Comparison of ENCODE assay signal across 8 cellular contexts in genomic region chr1:161119379-161120061, GRCh38. TPM values are rescaled to one million over a fixed set of nuclear protein-coding genes. Genes with fewer than 3 reads are reported as not detected.
DNase-seq lines count a peak whose midpoint lies in the region; FAIRE-seq and TF ChIP-seq lines count a peak whose summit lies in the region.

No MANE protein-coding gene starts in this region.

- peaks cover 12 to 43% (median 36%) of the 10 kb centered on the region in 4 donors for H3K4me1 ChIP-seq in liver (ENCODE audit: control insufficient read depth in 4 of 4, insufficient read depth in 4 of 4, low read length in 3 of 4)

- no peaks in the 10 kb centered on the region for H3K27me3 ChIP-seq in liver (ENCODE audit: control insufficient read depth in 4 of 4, insufficient read depth in 4 of 4, low read length in 3 of 4)

- H3K9me3 ChIP-seq in liver (ENCODE audit: control insufficient read depth in 4 of 4, low read length in 3 of 4), result no peaks in the 10 kb centered on the region

- peak; percentile 21 for TF ChIP-seq CTCF in liver (IDR thresholded peaks at IDR 0.05; ENCODE audit: low read depth, low read length, missing input control)

- H3K4me3 ChIP-seq in liver (ENCODE audit: low read depth in 1 of 3, low read length in 3 of 3), result peak overlapping the region; percentile 83 to 98 (median 98)

- H3K27ac ChIP-seq in liver (ENCODE audit: low read depth in 1 of 2, low read length in 2 of 2), result peak overlapping the region; percentile 89 to 93

- no peak for TF ChIP-seq RAD21 in liver (IDR thresholded peaks at IDR 0.05)

- DNase-seq in activated CD4-positive, CD25-positive, alpha-beta regulatory T cell (lab: John Stamatoyannopoulos, UW), result peak in 3 of 4 experiments; percentile 12 to 20 (median 15)
- no peak for DNase-seq in activated CD4-positive, CD25-positive, alpha-beta regulatory T cell treated with anti-CD3 and anti-CD28 coated beads, Interleukin-2, amount 50 U/mL, for 72 hours
- DNase-seq in HTR-8/SVneo (ENCODE audit: insufficient read length, low spot score) (peak; percentile 19), NCI-H1417 treated with DMSO at 0.1 percent for 48 hours (lab: John Stamatoyannopoulos, UW) (no peak)
- DNase-seq in central memory CD4-positive, alpha-beta T cell, result peak; percentile 71
- DNase-seq in stimulated activated CD8-positive, alpha-beta memory T cell treated with anti-CD3 and anti-CD28 coated beads, Interleukin-4, amount 100 ng/mL, for 48 hours, result peak; percentile 72

- peak overlapping the region in 1 of 2 donors; percentile 15 for H3K9ac ChIP-seq in liver (ENCODE audit: low read depth in 1 of 2, low read length in 2 of 2)

- no peak for FAIRE-seq in HTR-8/SVneo (lab: Jason Lieb, UNC)
- peak; percentile 92 for FAIRE-seq in TTC549 (lab: Jason Lieb, UNC)

- peaks cover 11 to 45% (median 34%) of the 10 kb centered on the region in 4 donors for H3K36me3 ChIP-seq in liver (ENCODE audit: control insufficient read depth in 4 of 4, insufficient read depth in 3 of 4, low read depth in 1 of 4, low read length in 3 of 4)

- 40% methylated on average over 4 of the region's 4 CpGs for WGBS in liver

TF ChIP-seq in liver, 16 proteins besides CTCF, POLR2A, EP300 and RAD21:
- peak; percentile 54 for TF ChIP-seq YY1 (IDR thresholded peaks at IDR 0.05)
- no peak for TF ChIP-seq JUND (IDR thresholded peaks at IDR 0.05)
- no peak for TF ChIP-seq NR2F2 (IDR thresholded peaks at IDR 0.05)
- TF ChIP-seq MAX (IDR thresholded peaks at IDR 0.05), result peak; percentile 57
- TF ChIP-seq HNF4G (IDR thresholded peaks at IDR 0.05), result peak; percentile 6
- TF ChIP-seq HNF4A (conservative IDR thresholded peaks at IDR 0.05), result peak; percentile 77 to 88
- TF ChIP-seq SP1 (IDR thresholded peaks at IDR 0.05), result peak; percentile 61
- TF ChIP-seq EGR1 (IDR thresholded peaks at IDR 0.05; ENCODE audit: low read depth in 2 of 2), result peak in 1 of 2 donors; percentile 18
- peak; percentile 58 to 71 for TF ChIP-seq RXRA (IDR thresholded peaks at IDR 0.05)
- peak in 1 of 2 donors; percentile 55 for TF ChIP-seq GABPA (IDR thresholded peaks at IDR 0.05 in 1 of 2, conservative IDR thresholded peaks at IDR 0.05 in 1 of 2)

RNA-seq across cellular contexts. Expression of gene NIT1, which starts 1.6 kb away (rescaled TPM):
- 10 to 100 TPM; 17.8 to 37.2 TPM for total RNA-seq in liver
- polyA plus RNA-seq in liver, result 10 to 100 TPM; 41.4 to 45.8 TPM

RNA-seq across cellular contexts. Expression of gene PFDN2, which starts 1.7 kb away (rescaled TPM):
- total RNA-seq in liver, result 10 to 100 TPM; 12.4 to 19.3 TPM
- polyA plus RNA-seq in liver, result 10 to 100 TPM; 48.7 to 61.9 TPM

RNA-seq across cellular contexts. Expression of gene DEDD, which starts 12.9 kb away (rescaled TPM):
- 10 to 100 TPM; 13.8 to 16.7 TPM for total RNA-seq in liver
- 10 to 100 TPM; 15.2 to 17.7 TPM for polyA plus RNA-seq in liver

RNA-seq across cellular contexts. Expression of gene KLHDC9, which starts 21.4 kb away (rescaled TPM):
- total RNA-seq in liver, result 1 to 10 TPM; 1.9 to 2.8 TPM
- polyA plus RNA-seq in liver, result 1 to 10 TPM; 2.4 to 3.3 TPM

RNA-seq across cellular contexts. Expression of gene NECTIN4, which starts 30.2 kb away (rescaled TPM):
- not detected for total RNA-seq in liver
- under 1 TPM in 1 of 2 donors, not detected in 1; 0.01 TPM for polyA plus RNA-seq in liver

Comparison
In these comparisons a context has a peak if more than half of its experiments do, and no peak if none do; other contexts are left out.
1. DNase-seq: peak in activated CD4-positive, CD25-positive, alpha-beta regulatory T cell (3 of 4), HTR-8/SVneo (single experiment), central memory CD4-positive, alpha-beta T cell (single experiment) and stimulated activated CD8-positive, alpha-beta memory T cell treated with anti-CD3 and anti-CD28 coated beads, Interleukin-4, amount 100 ng/mL, for 48 hours (single experiment); none in activated CD4-positive, CD25-positive, alpha-beta regulatory T cell treated with anti-CD3 and anti-CD28 coated beads, Interleukin-2, amount 50 U/mL, for 72 hours (single experiment) and NCI-H1417 treated with DMSO at 0.1 percent for 48 hours (single experiment).